In the genomic region with DNA sequence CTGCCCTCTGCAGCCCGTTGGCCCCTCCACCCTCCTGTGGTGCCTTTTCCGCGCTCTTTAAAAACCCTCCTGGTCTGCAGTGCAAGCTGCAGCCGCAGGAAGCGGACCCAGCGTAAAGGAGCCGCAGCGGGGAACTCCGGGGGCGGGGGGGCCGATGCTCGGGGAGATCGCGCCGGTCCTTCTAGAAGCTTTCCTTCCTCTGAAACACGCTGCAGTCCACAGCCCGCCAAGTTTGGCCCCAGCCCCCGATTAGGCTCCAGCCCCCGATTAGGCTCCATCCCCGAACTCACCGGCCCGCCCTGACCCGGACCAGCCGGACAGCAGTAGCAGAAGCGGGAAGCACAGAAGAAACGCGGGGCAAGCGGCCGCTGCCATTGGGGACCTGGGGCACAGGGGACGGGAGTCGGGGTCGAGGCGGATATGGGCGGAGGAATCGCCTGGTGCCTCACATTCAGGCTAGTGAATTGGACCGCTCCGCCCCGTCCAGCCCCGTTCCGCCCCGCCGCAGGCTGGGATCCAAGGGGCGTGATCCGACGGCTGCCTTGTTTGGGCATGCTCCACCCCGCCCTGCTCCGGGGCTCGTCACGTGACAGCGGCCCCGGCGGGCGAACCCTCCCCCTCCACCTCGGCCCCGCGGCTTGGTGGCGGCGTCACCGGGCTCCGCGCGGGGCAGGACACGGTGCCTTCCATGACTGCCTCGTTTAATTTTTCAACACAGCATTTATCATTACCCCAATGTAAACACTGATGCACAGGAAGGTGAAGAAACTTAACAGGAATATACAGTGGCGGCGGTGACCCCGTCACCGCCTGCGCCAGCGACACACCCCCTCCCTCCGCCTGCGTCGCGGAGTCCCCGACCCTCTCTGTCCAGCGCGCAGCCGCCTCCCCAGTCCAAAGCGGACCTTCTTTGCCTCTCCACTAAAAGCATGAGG, we compare ENCODE assay signal across 1 cellular context.
TF ChIP-seq lines count a peak whose summit lies in the region.

No MANE protein-coding gene starts in this region.

TF ChIP-seq in K562, 482 proteins besides CTCF, POLR2A, EP300 and RAD21 (continued from another document and continues in another):
- TF ChIP-seq POLR2G (IDR thresholded peaks at IDR 0.05; ENCODE audit: low read depth, low read length) (peak; percentile 86), PCBP1 (IDR thresholded peaks at IDR 0.05; ENCODE audit: low read depth, low read length, poor library complexity, severe bottlenecking) (peak; percentile 64), MCM3 (IDR thresholded peaks at IDR 0.05) (no peak), EHMT2 (IDR thresholded peaks at IDR 0.05) (no peak), NUFIP1 (IDR thresholded peaks at IDR 0.05; ENCODE audit: partially characterized antibody) (no peak), KAT2B (IDR thresholded peaks at IDR 0.05; ENCODE audit: low read depth, low read length) (no peak), ETV6 (IDR thresholded peaks at IDR 0.05; ENCODE audit: borderline replicate concordance in 1 of 2, low read depth in 2 of 2, low read length in 1 of 2) (no peak), ETV6 (CRISPR knock-in tag; IDR thresholded peaks at IDR 0.05; ENCODE audit: borderline replicate concordance) (no peak), YY1 (IDR thresholded peaks at IDR 0.05; ENCODE audit: borderline replicate concordance in 1 of 3, control insufficient read depth in 1 of 3, extremely low read depth in 1 of 3, insufficient read depth in 3 of 3, insufficient read length in 1 of 3, insufficient replicate concordance in 2 of 3, low read depth in 1 of 3, low read length in 2 of 3) (peak in 1 of 3 experiments; percentile 56), ZNF12 (CRISPR knock-in tag; IDR thresholded peaks at IDR 0.05) (no peak), HDAC8 (tag; IDR thresholded peaks at IDR 0.05) (no peak), TEAD2 (tag; IDR thresholded peaks at IDR 0.05) (no peak), SNRNP70 (optimal IDR thresholded peaks at IDR 0.05; ENCODE audit: low read depth, low read length) (no peak), NCOA6 (IDR thresholded peaks at IDR 0.05) (peak; percentile 87), HNRNPLL (IDR thresholded peaks at IDR 0.05; ENCODE audit: low read depth, low read length, poor library complexity, severe bottlenecking) (peak; percentile 95), PHB2 (IDR thresholded peaks at IDR 0.05; ENCODE audit: low read depth) (no peak), HMG20B (CRISPR knock-in tag; IDR thresholded peaks at IDR 0.05) (no peak), ZNF551 (CRISPR knock-in tag; IDR thresholded peaks at IDR 0.05) (no peak), ZFX (CRISPR knock-in tag; IDR thresholded peaks at IDR 0.05) (peak; percentile 47), SRSF9 (IDR thresholded peaks at IDR 0.05; ENCODE audit: borderline replicate concordance, low read depth, low read length) (no peak), STAT5A (IDR thresholded peaks at IDR 0.05; ENCODE audit: borderline replicate concordance, low read length) (no peak), GTF2E2 (tag; IDR thresholded peaks at IDR 0.05) (no peak), JUNB (CRISPR knock-in tag; conservative IDR thresholded peaks at IDR 0.05) (no peak), SREBF2 (CRISPR knock-in tag; IDR thresholded peaks at IDR 0.05) (no peak), NFE2L1 (tag; IDR thresholded peaks at IDR 0.05; ENCODE audit: borderline replicate concordance, low read depth) (no peak), RBM15 (IDR thresholded peaks at IDR 0.05; ENCODE audit: insufficient read depth, low read length) (no peak), ELF2 (CRISPR knock-in tag; IDR thresholded peaks at IDR 0.05) (no peak; the same call in 1 of the 2 replicates), U2AF2 (optimal IDR thresholded peaks at IDR 0.05; ENCODE audit: low read depth, low read length) (no peak), GABPA (tag; conservative IDR thresholded peaks at IDR 0.05; ENCODE audit: low read depth) (peak; percentile 69), BRCA1 (IDR thresholded peaks at IDR 0.05) (no peak), BRCA1 (CRISPR knock-in tag; IDR thresholded peaks at IDR 0.05) (no peak), ZNF24 (IDR thresholded peaks at IDR 0.05) (no peak), MAFG (tag; conservative IDR thresholded peaks at IDR 0.05) (no peak), MTA1 (IDR thresholded peaks at IDR 0.05; ENCODE audit: borderline replicate concordance) (peak; percentile 67), POLR3A (IDR thresholded peaks at IDR 0.05; ENCODE audit: borderline replicate concordance, extremely low read depth, insufficient read depth, insufficient read length) (no peak)
- TF ChIP-seq, protein P1, sequence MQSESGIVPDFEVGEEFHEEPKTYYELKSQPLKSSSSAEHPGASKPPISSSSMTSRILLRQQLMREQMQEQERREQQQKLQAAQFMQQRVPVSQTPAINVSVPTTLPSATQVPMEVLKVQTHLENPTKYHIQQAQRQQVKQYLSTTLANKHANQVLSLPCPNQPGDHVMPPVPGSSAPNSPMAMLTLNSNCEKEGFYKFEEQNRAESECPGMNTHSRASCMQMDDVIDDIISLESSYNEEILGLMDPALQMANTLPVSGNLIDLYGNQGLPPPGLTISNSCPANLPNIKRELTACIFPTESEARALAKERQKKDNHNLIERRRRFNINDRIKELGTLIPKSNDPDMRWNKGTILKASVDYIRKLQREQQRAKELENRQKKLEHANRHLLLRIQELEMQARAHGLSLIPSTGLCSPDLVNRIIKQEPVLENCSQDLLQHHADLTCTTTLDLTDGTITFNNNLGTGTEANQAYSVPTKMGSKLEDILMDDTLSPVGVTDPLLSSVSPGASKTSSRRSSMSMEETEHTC (IDR thresholded peaks at IDR 0.05), result 0 out of 2 replicates have a peak, but pooled peaks have one; percentile 4
- TF ChIP-seq, protein P2, sequence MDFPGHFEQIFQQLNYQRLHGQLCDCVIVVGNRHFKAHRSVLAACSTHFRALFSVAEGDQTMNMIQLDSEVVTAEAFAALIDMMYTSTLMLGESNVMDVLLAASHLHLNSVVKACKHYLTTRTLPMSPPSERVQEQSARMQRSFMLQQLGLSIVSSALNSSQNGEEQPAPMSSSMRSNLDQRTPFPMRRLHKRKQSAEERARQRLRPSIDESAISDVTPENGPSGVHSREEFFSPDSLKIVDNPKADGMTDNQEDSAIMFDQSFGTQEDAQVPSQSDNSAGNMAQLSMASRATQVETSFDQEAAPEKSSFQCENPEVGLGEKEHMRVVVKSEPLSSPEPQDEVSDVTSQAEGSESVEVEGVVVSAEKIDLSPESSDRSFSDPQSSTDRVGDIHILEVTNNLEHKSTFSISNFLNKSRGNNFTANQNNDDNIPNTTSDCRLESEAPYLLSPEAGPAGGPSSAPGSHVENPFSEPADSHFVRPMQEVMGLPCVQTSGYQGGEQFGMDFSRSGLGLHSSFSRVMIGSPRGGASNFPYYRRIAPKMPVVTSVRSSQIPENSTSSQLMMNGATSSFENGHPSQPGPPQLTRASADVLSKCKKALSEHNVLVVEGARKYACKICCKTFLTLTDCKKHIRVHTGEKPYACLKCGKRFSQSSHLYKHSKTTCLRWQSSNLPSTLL (IDR thresholded peaks at IDR 0.05), result 0 out of 2 replicates have a peak, but pooled peaks have one; percentile 31
- TF ChIP-seq, protein P3, sequence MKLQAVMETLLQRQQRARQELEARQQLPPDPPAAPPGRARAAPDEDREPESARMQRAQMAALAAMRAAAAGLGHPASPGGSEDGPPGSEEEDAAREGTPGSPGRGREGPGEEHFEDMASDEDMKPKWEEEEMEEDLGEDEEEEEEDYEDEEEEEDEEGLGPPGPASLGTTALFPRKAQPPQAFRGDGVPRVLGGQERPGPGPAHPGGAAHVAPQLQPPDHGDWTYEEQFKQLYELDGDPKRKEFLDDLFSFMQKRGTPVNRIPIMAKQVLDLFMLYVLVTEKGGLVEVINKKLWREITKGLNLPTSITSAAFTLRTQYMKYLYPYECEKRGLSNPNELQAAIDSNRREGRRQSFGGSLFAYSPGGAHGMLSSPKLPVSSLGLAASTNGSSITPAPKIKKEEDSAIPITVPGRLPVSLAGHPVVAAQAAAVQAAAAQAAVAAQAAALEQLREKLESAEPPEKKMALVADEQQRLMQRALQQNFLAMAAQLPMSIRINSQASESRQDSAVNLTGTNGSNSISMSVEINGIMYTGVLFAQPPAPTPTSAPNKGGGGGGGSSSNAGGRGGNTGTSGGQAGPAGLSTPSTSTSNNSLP (IDR thresholded peaks at IDR 0.05; ENCODE audit: borderline replicate concordance, low read depth, low read length), result no peak
- TF ChIP-seq, protein P4, sequence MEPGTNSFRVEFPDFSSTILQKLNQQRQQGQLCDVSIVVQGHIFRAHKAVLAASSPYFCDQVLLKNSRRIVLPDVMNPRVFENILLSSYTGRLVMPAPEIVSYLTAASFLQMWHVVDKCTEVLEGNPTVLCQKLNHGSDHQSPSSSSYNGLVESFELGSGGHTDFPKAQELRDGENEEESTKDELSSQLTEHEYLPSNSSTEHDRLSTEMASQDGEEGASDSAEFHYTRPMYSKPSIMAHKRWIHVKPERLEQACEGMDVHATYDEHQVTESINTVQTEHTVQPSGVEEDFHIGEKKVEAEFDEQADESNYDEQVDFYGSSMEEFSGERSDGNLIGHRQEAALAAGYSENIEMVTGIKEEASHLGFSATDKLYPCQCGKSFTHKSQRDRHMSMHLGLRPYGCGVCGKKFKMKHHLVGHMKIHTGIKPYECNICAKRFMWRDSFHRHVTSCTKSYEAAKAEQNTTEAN (CRISPR knock-in tag; IDR thresholded peaks at IDR 0.05), result no peak
- TF ChIP-seq, protein P5, sequence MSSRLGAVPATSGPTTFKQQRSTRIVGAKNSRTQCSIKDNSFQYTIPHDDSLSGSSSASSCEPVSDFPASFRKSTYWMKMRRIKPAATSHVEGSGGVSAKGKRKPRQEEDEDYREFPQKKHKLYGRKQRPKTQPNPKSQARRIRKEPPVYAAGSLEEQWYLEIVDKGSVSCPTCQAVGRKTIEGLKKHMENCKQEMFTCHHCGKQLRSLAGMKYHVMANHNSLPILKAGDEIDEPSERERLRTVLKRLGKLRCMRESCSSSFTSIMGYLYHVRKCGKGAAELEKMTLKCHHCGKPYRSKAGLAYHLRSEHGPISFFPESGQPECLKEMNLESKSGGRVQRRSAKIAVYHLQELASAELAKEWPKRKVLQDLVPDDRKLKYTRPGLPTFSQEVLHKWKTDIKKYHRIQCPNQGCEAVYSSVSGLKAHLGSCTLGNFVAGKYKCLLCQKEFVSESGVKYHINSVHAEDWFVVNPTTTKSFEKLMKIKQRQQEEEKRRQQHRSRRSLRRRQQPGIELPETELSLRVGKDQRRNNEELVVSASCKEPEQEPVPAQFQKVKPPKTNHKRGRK (tag; IDR thresholded peaks at IDR 0.05), result no peak
- TF ChIP-seq, protein P6, sequence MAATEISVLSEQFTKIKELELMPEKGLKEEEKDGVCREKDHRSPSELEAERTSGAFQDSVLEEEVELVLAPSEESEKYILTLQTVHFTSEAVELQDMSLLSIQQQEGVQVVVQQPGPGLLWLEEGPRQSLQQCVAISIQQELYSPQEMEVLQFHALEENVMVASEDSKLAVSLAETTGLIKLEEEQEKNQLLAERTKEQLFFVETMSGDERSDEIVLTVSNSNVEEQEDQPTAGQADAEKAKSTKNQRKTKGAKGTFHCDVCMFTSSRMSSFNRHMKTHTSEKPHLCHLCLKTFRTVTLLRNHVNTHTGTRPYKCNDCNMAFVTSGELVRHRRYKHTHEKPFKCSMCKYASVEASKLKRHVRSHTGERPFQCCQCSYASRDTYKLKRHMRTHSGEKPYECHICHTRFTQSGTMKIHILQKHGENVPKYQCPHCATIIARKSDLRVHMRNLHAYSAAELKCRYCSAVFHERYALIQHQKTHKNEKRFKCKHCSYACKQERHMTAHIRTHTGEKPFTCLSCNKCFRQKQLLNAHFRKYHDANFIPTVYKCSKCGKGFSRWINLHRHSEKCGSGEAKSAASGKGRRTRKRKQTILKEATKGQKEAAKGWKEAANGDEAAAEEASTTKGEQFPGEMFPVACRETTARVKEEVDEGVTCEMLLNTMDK (IDR thresholded peaks at IDR 0.05; ENCODE audit: borderline replicate concordance, insufficient read depth, low read depth, low read length, poor library complexity, severe bottlenecking), result no peak
- TF ChIP-seq, protein P7, sequence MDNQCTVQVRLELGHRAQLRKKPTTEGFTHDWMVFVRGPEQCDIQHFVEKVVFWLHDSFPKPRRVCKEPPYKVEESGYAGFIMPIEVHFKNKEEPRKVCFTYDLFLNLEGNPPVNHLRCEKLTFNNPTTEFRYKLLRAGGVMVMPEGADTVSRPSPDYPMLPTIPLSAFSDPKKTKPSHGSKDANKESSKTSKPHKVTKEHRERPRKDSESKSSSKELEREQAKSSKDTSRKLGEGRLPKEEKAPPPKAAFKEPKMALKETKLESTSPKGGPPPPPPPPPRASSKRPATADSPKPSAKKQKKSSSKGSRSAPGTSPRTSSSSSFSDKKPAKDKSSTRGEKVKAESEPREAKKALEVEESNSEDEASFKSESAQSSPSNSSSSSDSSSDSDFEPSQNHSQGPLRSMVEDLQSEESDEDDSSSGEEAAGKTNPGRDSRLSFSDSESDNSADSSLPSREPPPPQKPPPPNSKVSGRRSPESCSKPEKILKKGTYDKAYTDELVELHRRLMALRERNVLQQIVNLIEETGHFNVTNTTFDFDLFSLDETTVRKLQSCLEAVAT (IDR thresholded peaks at IDR 0.05), result no peak
- TF ChIP-seq, protein P8, sequence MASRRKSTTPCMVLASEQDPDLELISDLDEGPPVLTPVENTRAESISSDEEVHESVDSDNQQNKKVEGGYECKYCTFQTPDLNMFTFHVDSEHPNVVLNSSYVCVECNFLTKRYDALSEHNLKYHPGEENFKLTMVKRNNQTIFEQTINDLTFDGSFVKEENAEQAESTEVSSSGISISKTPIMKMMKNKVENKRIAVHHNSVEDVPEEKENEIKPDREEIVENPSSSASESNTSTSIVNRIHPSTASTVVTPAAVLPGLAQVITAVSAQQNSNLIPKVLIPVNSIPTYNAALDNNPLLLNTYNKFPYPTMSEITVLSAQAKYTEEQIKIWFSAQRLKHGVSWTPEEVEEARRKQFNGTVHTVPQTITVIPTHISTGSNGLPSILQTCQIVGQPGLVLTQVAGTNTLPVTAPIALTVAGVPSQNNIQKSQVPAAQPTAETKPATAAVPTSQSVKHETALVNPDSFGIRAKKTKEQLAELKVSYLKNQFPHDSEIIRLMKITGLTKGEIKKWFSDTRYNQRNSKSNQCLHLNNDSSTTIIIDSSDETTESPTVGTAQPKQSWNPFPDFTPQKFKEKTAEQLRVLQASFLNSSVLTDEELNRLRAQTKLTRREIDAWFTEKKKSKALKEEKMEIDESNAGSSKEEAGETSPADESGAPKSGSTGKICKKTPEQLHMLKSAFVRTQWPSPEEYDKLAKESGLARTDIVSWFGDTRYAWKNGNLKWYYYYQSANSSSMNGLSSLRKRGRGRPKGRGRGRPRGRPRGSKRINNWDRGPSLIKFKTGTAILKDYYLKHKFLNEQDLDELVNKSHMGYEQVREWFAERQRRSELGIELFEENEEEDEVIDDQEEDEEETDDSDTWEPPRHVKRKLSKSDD (conservative IDR thresholded peaks at IDR 0.05; ENCODE audit: low read length), result 0 out of 2 replicates have a peak, but pooled peaks have one; percentile 44
- TF ChIP-seq, protein P9, sequence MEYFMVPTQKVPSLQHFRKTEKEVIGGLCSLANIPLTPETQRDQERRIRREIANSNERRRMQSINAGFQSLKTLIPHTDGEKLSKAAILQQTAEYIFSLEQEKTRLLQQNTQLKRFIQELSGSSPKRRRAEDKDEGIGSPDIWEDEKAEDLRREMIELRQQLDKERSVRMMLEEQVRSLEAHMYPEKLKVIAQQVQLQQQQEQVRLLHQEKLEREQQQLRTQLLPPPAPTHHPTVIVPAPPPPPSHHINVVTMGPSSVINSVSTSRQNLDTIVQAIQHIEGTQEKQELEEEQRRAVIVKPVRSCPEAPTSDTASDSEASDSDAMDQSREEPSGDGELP (CRISPR knock-in tag; IDR thresholded peaks at IDR 0.05; ENCODE audit: borderline replicate concordance), result peak; percentile 70; the same call in 1 of the 2 replicates
- TF ChIP-seq, protein P10, sequence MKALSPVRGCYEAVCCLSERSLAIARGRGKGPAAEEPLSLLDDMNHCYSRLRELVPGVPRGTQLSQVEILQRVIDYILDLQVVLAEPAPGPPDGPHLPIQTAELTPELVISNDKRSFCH (CRISPR knock-in tag; IDR thresholded peaks at IDR 0.05), result no peak
- TF ChIP-seq, protein P10 (tag; IDR thresholded peaks at IDR 0.05), result no peak
